Comparison of ENCODE assay signal across 9 cellular contexts in genomic region chrX:52923781-52924241, GRCh38. TPM values are rescaled to one million over a fixed set of nuclear protein-coding genes. Genes with fewer than 3 reads are reported as not detected.
DNase-seq lines count a peak whose midpoint lies in the region; ATAC-seq, FAIRE-seq and TF ChIP-seq lines count a peak whose summit lies in the region.
"Had no signal": no experiment of that assay in that cellular context is flagged by ENCODE, and none has a peak within 500 bp of the region (broad histone marks: within the 10 kb centered on the region; RNA-seq: fewer than 3 reads in every experiment).

No MANE protein-coding gene starts in this region.

- POLR2A ChIA-PET in RWPE1 (lab: Yijun Ruan, JAX; ENCODE audit: low non-redundant PET), result no interaction called here

- H3K79me2 ChIP-seq in keratinocyte (ENCODE audit: control insufficient read depth, insufficient read depth, low read length), result no peaks in the 10 kb centered on the region

- no peak overlapping the region for H3K4me3 ChIP-seq in keratinocyte (ENCODE audit: control insufficient read depth in 2 of 3, extremely low read depth in 1 of 3, insufficient read depth in 2 of 3, low read depth in 1 of 3, low read length in 3 of 3)
- H3K4me3 ChIP-seq: SJCRH30 had no signal

- no peaks in the 10 kb centered on the region for H3K27me3 ChIP-seq in keratinocyte (ENCODE audit: control insufficient read depth, extremely low read depth, insufficient read depth, low read length)
- H3K27me3 ChIP-seq: SJCRH30 had no signal

- no peaks in the 10 kb centered on the region for H4K20me1 ChIP-seq in keratinocyte (ENCODE audit: control insufficient read depth, extremely low read depth, insufficient read depth, low read length)

- no peaks in the 10 kb centered on the region for H3K9me3 ChIP-seq in keratinocyte (ENCODE audit: control insufficient read depth, low read depth, low read length)
- H3K9me3 ChIP-seq: SJCRH30 had no signal

- CTCF ChIA-PET in RWPE1 (lab: Yijun Ruan, JAX), result no interaction called here

- no peak overlapping the region for H3K9ac ChIP-seq in keratinocyte (ENCODE audit: control insufficient read depth, extremely low read depth, insufficient read depth, low read length)

- no peaks in the 10 kb centered on the region for H3K36me3 ChIP-seq in keratinocyte (ENCODE audit: control insufficient read depth in 2 of 2, extremely low read depth in 1 of 2, insufficient read depth in 2 of 2, low read length in 2 of 2)
- H3K36me3 ChIP-seq: SJCRH30 had no signal

- no peak overlapping the region for H2AFZ ChIP-seq in keratinocyte (ENCODE audit: control insufficient read depth, low read length)

- peaks cover 11% of the 10 kb centered on the region for H3K4me1 ChIP-seq in keratinocyte (ENCODE audit: control insufficient read depth, extremely low read depth, insufficient read depth, low read length)
- H3K4me1 ChIP-seq: SJCRH30 had no signal

- TF ChIP-seq CTCF in RWPE1 (conservative IDR thresholded peaks at IDR 0.05; ENCODE audit: low read depth) (no peak), keratinocyte (optimal IDR thresholded peaks at IDR 0.05 in 1 of 3, IDR thresholded peaks at IDR 0.05 in 1 of 3, conservative IDR thresholded peaks at IDR 0.05 in 1 of 3; ENCODE audit: extremely low read depth in 1 of 3, insufficient read depth in 2 of 3, low read length in 3 of 3) (no peak)

- DNase-seq in RWPE1 (ENCODE audit: low spot score), result peak; percentile 14
- no peak for DNase-seq in keratinocyte (ENCODE audit: low read depth, low spot score)
- DNase-seq in activated T-cell treated with anti-CD3 and anti-CD28 coated beads, Interleukin-2, amount 50 U/mL, for 48 hours, result no peak
- DNase-seq in activated naive CD4-positive, alpha-beta T cell (lab: John Stamatoyannopoulos, UW), result no peak

- ATAC-seq in GM18868 (IDR thresholded peaks at IDR 0.05; ENCODE audit: unreplicated experiment), result peak; percentile 61
- peak; percentile 41 for ATAC-seq in HG02938 (IDR thresholded peaks at IDR 0.05; ENCODE audit: unreplicated experiment)
- ATAC-seq in activated CD4-positive, CD25-positive, alpha-beta regulatory T cell treated with anti-CD3 and anti-CD28 coated beads, Interleukin-2, amount 50 U/mL, for 24 hours, result no peak
- ATAC-seq in HG02571 (IDR thresholded peaks at IDR 0.05; ENCODE audit: unreplicated experiment), result no peak

- dilution Hi-C loops in keratinocyte (cut with MboI; ENCODE audit: extremely low pct_ligation_motif_present, low sequenced_read_pairs), result no loop called here

- H3K9me1 ChIP-seq in keratinocyte (ENCODE audit: control insufficient read depth, extremely low read depth, insufficient read depth, low read length), result no peaks in the 10 kb centered on the region

- H3K4me2 ChIP-seq in keratinocyte (ENCODE audit: control insufficient read depth, extremely low read depth, insufficient read depth, low read depth, low read length), result peak overlapping the region; percentile 9

- peak overlapping the region; percentile 63 for H3K27ac ChIP-seq in RWPE1
- peak overlapping the region; percentile 6 for H3K27ac ChIP-seq in keratinocyte (ENCODE audit: control insufficient read depth, insufficient read depth, low read length)
- H3K27ac ChIP-seq: SJCRH30 had no signal

- FAIRE-seq in keratinocyte (lab: Jason Lieb, UNC), result peak; percentile 61

RNA-seq across cellular contexts. Expression of gene FAM156B, which starts 26.7 kb away (rescaled TPM):
- 12.0 to 16.8 TPM (median 12.4 TPM) in 3 replicates for polyA plus RNA-seq in keratinocyte
- 3.1 TPM for polyA plus RNA-seq in keratinocyte (2011; ENCODE audit: low read depth)
- 6.0 and 8.1 TPM in 2 replicates for polyA plus RNA-seq in keratinocyte (2011; cell fraction: cytosol; rRNA removed)
- 85.8 and 109 TPM in 2 replicates for polyA plus RNA-seq in keratinocyte (2011; cell fraction: nucleus; rRNA removed)
- polyA plus RNA-seq in keratinocyte (2012; ENCODE audit: low replicate concordance), result 4.5 and 10.3 TPM in 2 replicates
- 5.1 to 10.6 TPM (median 7.0 TPM) in 3 replicates for polyA minus RNA-seq in keratinocyte
- 3.5 TPM for polyA minus RNA-seq in keratinocyte (2011; cell fraction: cytosol; rRNA and poly(A)+ RNA removed)
- polyA minus RNA-seq in keratinocyte (2011; cell fraction: nucleus; rRNA and poly(A)+ RNA removed), result 5.1 and 9.1 TPM in 2 replicates

RNA-seq across cellular contexts. Expression of gene FAM156A, which starts 34.5 kb away (rescaled TPM):
- 11.2 to 17.2 TPM (median 12.8 TPM) in 3 replicates for polyA plus RNA-seq in keratinocyte
- 2.7 TPM for polyA plus RNA-seq in keratinocyte (2011; ENCODE audit: low read depth)
- polyA plus RNA-seq in keratinocyte (2011; cell fraction: cytosol; rRNA removed), result 4.3 and 4.7 TPM in 2 replicates
- polyA plus RNA-seq in keratinocyte (2011; cell fraction: nucleus; rRNA removed), result 81.5 and 92.6 TPM in 2 replicates
- 7.6 and 11.2 TPM in 2 replicates for polyA plus RNA-seq in keratinocyte (2012; ENCODE audit: low replicate concordance)
- polyA minus RNA-seq in keratinocyte, result 3.7 to 6.2 TPM (median 4.2 TPM) in 3 replicates
- polyA minus RNA-seq in keratinocyte (2011; cell fraction: cytosol; rRNA and poly(A)+ RNA removed), result 1.9 TPM
- polyA minus RNA-seq in keratinocyte (2011; cell fraction: nucleus; rRNA and poly(A)+ RNA removed), result 4.7 and 9.5 TPM in 2 replicates

RNA-seq across cellular contexts. Expression of gene XAGE3, which starts 55.9 kb away (rescaled TPM):
- not detected in 3 replicates for polyA plus RNA-seq in keratinocyte
- polyA plus RNA-seq in keratinocyte (2011; ENCODE audit: low read depth), result not detected
- not detected in 2 replicates for polyA plus RNA-seq in keratinocyte (2011; cell fraction: cytosol; rRNA removed)
- polyA plus RNA-seq in keratinocyte (2011; cell fraction: nucleus; rRNA removed), result not detected in 2 replicates
- not detected in 2 replicates for polyA plus RNA-seq in keratinocyte (2012; ENCODE audit: low replicate concordance)
- polyA minus RNA-seq in keratinocyte, result not detected in 3 replicates
- not detected for polyA minus RNA-seq in keratinocyte (2011; cell fraction: cytosol; rRNA and poly(A)+ RNA removed)
- polyA minus RNA-seq in keratinocyte (2011; cell fraction: nucleus; rRNA and poly(A)+ RNA removed), result not detected in 2 replicates

Comparison
In these comparisons a context has a peak if more than half of its experiments do, and no peak if none do; other contexts are left out.
1. ATAC-seq: peak in GM18868 (single experiment) and HG02938 (single experiment); none in activated CD4-positive, CD25-positive, alpha-beta regulatory T cell treated with anti-CD3 and anti-CD28 coated beads, Interleukin-2, amount 50 U/mL, for 24 hours (0 of 2) and HG02571 (single experiment).